9 cellular contexts compared by ENCODE assay signal in the genomic region with DNA sequence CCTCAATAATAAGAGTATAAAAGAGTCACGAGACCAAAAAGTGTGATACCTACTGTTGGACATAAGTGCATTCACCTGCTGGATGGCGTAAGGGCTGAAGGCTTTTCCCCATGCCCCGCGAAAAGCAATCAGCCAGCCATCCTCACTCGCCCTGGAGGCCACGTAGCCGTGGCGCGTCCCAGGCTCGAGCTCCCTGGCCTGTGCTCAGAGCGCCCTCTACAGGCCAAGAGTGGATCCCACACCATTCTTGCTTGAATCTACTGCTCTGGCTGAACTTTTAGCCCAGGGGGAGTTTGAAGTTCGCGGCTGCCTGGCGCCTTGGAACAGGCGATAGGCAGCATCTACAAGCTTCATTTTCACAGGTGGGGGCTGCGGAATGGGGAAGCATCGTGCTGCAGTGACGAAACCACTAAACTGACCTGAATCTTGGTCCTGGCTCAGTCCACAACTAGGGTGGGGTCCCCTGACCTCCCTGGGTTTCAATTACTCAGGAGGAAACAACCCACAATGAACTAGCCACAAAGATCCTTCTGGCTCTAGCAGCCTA.
A peak's percentile ranks its signal among the peaks of the same experiment; 100 is the strongest.
DNase-seq lines count a peak whose midpoint lies in the region; ATAC-seq and TF ChIP-seq lines count a peak whose summit lies in the region.
"Had no signal": no experiment of that assay in that cellular context is flagged by ENCODE, and none has a peak within 500 bp of the region (broad histone marks: within the 10 kb centered on the region; RNA-seq: fewer than 3 reads in every experiment).

No MANE protein-coding gene starts in this region.

- H3K4me3 ChIP-seq in DND-41 (ENCODE audit: low read depth in 1 of 2, low read length in 2 of 2) (no peak overlapping the region), OCI-LY3 (ENCODE audit: low read length) (peak overlapping the region; percentile 66)
- H3K4me3 ChIP-seq: skin epidermis had no signal

- TF ChIP-seq CTCF in DND-41 (IDR thresholded peaks at IDR 0.05; ENCODE audit: borderline replicate concordance, extremely low read depth, low read length, poor library complexity, severe bottlenecking) (peak; percentile 99), OCI-LY3 (IDR thresholded peaks at IDR 0.05; ENCODE audit: low read depth, low read length) (peak; percentile 80)

- H3K36me3 ChIP-seq in DND-41 (ENCODE audit: insufficient read depth, low read length), result no peaks in the 10 kb centered on the region
- no peaks in the 10 kb centered on the region for H3K36me3 ChIP-seq in OCI-LY3 (replicated peaks; ENCODE audit: low read depth, low read length)

- peak overlapping the region in 1 of 6 donors; percentile 37 for H3K27ac Mint-ChIP-seq in naive B cell

- no peaks in the 10 kb centered on the region for H3K79me2 ChIP-seq in DND-41 (ENCODE audit: insufficient read depth, low read length)
- H3K79me2 ChIP-seq in OCI-LY3 (ENCODE audit: low read length), result no peaks in the 10 kb centered on the region

- ATAC-seq in DND-41 (ENCODE audit: insufficient read depth, low read depth) (peak; percentile 100), GM21737 (IDR thresholded peaks at IDR 0.05; ENCODE audit: unreplicated experiment) (peak; percentile 99), esophagus mucosa (peak; percentile 99), naive B cell (ENCODE audit: low read depth in 2 of 2) (peak; percentile 97 to 98)

- no peaks in the 10 kb centered on the region for H4K20me1 ChIP-seq in DND-41 (ENCODE audit: insufficient read depth, low read length)
- H4K20me1 ChIP-seq in OCI-LY3 (ENCODE audit: insufficient read depth, low read length), result no peaks in the 10 kb centered on the region

- H3K27me3 ChIP-seq in DND-41 (ENCODE audit: insufficient read depth, low read length, poor library complexity), result no peaks in the 10 kb centered on the region
- H3K27me3 ChIP-seq in OCI-LY3 (ENCODE audit: low read depth, low read length), result peaks cover 10% of the 10 kb centered on the region; the same call in 1 of the 2 replicates

- H2AFZ ChIP-seq in DND-41 (ENCODE audit: low read depth, low read length), result no peak overlapping the region
- peak overlapping the region; percentile 73; the same call in 1 of the 2 replicates for H2AFZ ChIP-seq in OCI-LY3 (ENCODE audit: low read depth, low read length)

- DNase-seq in DND-41 (peak; percentile 82), activated T-cell treated with anti-CD3 and anti-CD28 coated beads for 1 hour (ENCODE audit: low read depth) (peak; percentile 77), naive B cell (peak; percentile 73)
- peak; percentile 70 to 80 for DNase-seq in stimulated activated CD8-positive, alpha-beta memory T cell treated with anti-CD3 and anti-CD28 coated beads, Interleukin-7, amount 100 ng/mL, for 48 hours (ENCODE audit: extremely low read depth in 1 of 2, low read depth in 1 of 2)

- H3K36me3 Mint-ChIP-seq in naive B cell, result no peaks in the 10 kb centered on the region

- peaks cover 0 to 12% (median 0%) of the 10 kb centered on the region in 3 donors for H3K27me3 Mint-ChIP-seq in naive B cell

- TF ChIP-seq RAD21 in Ishikawa (IDR thresholded peaks at IDR 0.05; ENCODE audit: low read depth), result peak; percentile 99

- H3K9me3 ChIP-seq in DND-41 (ENCODE audit: insufficient read depth, low read length, severe bottlenecking), result no peaks in the 10 kb centered on the region
- no peaks in the 10 kb centered on the region for H3K9me3 ChIP-seq in OCI-LY3 (ENCODE audit: insufficient read depth, low read length)

- H3K4me1 ChIP-seq in DND-41 (ENCODE audit: insufficient read depth, low read length) (peaks cover 6% of the 10 kb centered on the region; the same call in 1 of the 2 replicates), OCI-LY3 (ENCODE audit: low read length) (0 out of 2 replicates have a peak, but pooled peaks cover 5% of the 10 kb centered on the region)

- peaks cover 0 to 7% (median 6%) of the 10 kb centered on the region in 3 donors for H3K4me1 Mint-ChIP-seq in naive B cell

- H3K27ac ChIP-seq in DND-41 (ENCODE audit: low read length), result no peak overlapping the region
- no peak overlapping the region for H3K27ac ChIP-seq in OCI-LY3 (ENCODE audit: low read length)
- H3K27ac ChIP-seq: skin epidermis had no signal

- TF ChIP-seq EP300 in Ishikawa (IDR thresholded peaks at IDR 0.05; ENCODE audit: borderline replicate concordance), result no peak

- peak overlapping the region; percentile 39 for H3K4me2 ChIP-seq in DND-41 (ENCODE audit: insufficient read depth, low read length)
- H3K4me2 ChIP-seq in OCI-LY3 (ENCODE audit: low read length), result peak overlapping the region; percentile 89

- H3K9me3 Mint-ChIP-seq in naive B cell, result no peaks in the 10 kb centered on the region

- H3K9ac ChIP-seq in DND-41 (ENCODE audit: low read depth, low read length) (no peak overlapping the region), OCI-LY3 (ENCODE audit: low read length) (peak overlapping the region; percentile 37; the same call in 1 of the 2 replicates)

- H3K4me3 Mint-ChIP-seq in naive B cell, result peak overlapping the region in 1 of 8 donors; percentile 73

TF ChIP-seq in Ishikawa, 13 proteins besides CTCF, POLR2A, EP300 and RAD21:
- TF ChIP-seq NFIC (IDR thresholded peaks at IDR 0.05) (no peak), TEAD4 (IDR thresholded peaks at IDR 0.05) (0 out of 2 replicates have a peak, but pooled peaks have one; percentile 21), YY1 (IDR thresholded peaks at IDR 0.05; ENCODE audit: low read depth) (peak; percentile 33; the same call in 1 of the 2 replicates), CEBPB (IDR thresholded peaks at IDR 0.05) (no peak), TAF1 (IDR thresholded peaks at IDR 0.05; ENCODE audit: low read depth) (0 out of 2 replicates have a peak, but pooled peaks have one; percentile 17), ZBTB7A (IDR thresholded peaks at IDR 0.05; ENCODE audit: low read depth) (no peak), FOXM1 (IDR thresholded peaks at IDR 0.05; ENCODE audit: borderline replicate concordance, low read depth) (no peak), CREB1 (IDR thresholded peaks at IDR 0.05; ENCODE audit: low read depth) (no peak), TCF12 (IDR thresholded peaks at IDR 0.05; ENCODE audit: low read depth) (no peak), EGR1 (IDR thresholded peaks at IDR 0.05) (no peak)
- TF ChIP-seq, protein P1, sequence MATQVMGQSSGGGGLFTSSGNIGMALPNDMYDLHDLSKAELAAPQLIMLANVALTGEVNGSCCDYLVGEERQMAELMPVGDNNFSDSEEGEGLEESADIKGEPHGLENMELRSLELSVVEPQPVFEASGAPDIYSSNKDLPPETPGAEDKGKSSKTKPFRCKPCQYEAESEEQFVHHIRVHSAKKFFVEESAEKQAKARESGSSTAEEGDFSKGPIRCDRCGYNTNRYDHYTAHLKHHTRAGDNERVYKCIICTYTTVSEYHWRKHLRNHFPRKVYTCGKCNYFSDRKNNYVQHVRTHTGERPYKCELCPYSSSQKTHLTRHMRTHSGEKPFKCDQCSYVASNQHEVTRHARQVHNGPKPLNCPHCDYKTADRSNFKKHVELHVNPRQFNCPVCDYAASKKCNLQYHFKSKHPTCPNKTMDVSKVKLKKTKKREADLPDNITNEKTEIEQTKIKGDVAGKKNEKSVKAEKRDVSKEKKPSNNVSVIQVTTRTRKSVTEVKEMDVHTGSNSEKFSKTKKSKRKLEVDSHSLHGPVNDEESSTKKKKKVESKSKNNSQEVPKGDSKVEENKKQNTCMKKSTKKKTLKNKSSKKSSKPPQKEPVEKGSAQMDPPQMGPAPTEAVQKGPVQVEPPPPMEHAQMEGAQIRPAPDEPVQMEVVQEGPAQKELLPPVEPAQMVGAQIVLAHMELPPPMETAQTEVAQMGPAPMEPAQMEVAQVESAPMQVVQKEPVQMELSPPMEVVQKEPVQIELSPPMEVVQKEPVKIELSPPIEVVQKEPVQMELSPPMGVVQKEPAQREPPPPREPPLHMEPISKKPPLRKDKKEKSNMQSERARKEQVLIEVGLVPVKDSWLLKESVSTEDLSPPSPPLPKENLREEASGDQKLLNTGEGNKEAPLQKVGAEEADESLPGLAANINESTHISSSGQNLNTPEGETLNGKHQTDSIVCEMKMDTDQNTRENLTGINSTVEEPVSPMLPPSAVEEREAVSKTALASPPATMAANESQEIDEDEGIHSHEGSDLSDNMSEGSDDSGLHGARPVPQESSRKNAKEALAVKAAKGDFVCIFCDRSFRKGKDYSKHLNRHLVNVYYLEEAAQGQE (IDR thresholded peaks at IDR 0.05; ENCODE audit: low read depth), result no peak
- TF ChIP-seq, protein P2, sequence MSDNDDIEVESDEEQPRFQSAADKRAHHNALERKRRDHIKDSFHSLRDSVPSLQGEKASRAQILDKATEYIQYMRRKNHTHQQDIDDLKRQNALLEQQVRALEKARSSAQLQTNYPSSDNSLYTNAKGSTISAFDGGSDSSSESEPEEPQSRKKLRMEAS (IDR thresholded peaks at IDR 0.05), result peak; percentile 44; the same call in 1 of the 2 replicates
- TF ChIP-seq, protein P3, sequence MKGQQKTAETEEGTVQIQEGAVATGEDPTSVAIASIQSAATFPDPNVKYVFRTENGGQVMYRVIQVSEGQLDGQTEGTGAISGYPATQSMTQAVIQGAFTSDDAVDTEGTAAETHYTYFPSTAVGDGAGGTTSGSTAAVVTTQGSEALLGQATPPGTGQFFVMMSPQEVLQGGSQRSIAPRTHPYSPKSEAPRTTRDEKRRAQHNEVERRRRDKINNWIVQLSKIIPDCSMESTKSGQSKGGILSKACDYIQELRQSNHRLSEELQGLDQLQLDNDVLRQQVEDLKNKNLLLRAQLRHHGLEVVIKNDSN (IDR thresholded peaks at IDR 0.05), result no peak
